ENCODE assay signal across 8 cellular contexts in the genomic region with DNA sequence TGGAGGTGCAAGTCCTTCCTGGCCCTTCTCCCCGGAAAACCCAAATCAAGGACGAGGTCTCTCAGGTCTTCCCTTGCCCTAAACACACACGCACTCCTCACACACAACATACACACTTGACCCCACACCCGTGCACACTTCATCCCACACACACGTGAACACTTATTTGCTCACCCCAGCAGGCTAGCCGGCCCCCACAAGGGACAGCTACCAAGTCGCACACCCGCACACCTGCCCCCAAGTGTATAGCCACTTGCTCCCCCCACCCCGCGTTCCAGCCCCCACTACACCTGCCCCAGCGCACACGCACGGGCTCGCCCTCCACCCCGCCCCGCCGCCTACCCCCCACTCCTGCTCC. TPM values are rescaled to one million over a fixed set of nuclear protein-coding genes. Genes with fewer than 3 reads are reported as not detected.
DNase-seq lines count a peak whose midpoint lies in the region; ATAC-seq and TF ChIP-seq lines count a peak whose summit lies in the region.

No MANE protein-coding gene starts in this region.

- H3K4me2 ChIP-seq in DND-41 (ENCODE audit: insufficient read depth, low read length), result peak overlapping the region; percentile 94
- peak overlapping the region; percentile 98 for H3K4me2 ChIP-seq in osteoblast (ENCODE audit: insufficient read depth, low read length)

- peak overlapping the region; percentile 78 for H3K9ac ChIP-seq in DND-41 (ENCODE audit: low read depth, low read length)

- peak overlapping the region; percentile 41 to 86; a peak in 3 of 4 replicates for H3K4me3 ChIP-seq in DND-41 (ENCODE audit: low read depth in 1 of 2, low read length in 2 of 2)
- H3K4me3 ChIP-seq in fibroblast of mammary gland (ENCODE audit: control insufficient read depth, low read depth, low read length), result peak overlapping the region; percentile 73
- peak overlapping the region; percentile 78 for H3K4me3 ChIP-seq in osteoblast (ENCODE audit: insufficient read depth, low read length)

- H2AFZ ChIP-seq in DND-41 (ENCODE audit: low read depth, low read length) (peak overlapping the region; percentile 92), osteoblast (ENCODE audit: low read length) (peak overlapping the region; percentile 78)

- H3K9me3 ChIP-seq in DND-41 (ENCODE audit: insufficient read depth, low read length, severe bottlenecking) (no peaks in the 10 kb centered on the region), osteoblast (ENCODE audit: low read depth, low read length) (no peaks in the 10 kb centered on the region)

- H3K4me1 ChIP-seq in DND-41 (ENCODE audit: insufficient read depth, low read length) (peaks cover 25% of the 10 kb centered on the region), osteoblast (ENCODE audit: insufficient read depth, low read length) (peaks cover 49% of the 10 kb centered on the region)

- H3K36me3 ChIP-seq in DND-41 (ENCODE audit: insufficient read depth, low read length) (peaks cover 3% of the 10 kb centered on the region; the same call in 1 of the 2 replicates), osteoblast (ENCODE audit: insufficient read depth, low read length) (no peaks in the 10 kb centered on the region)

- H4K20me1 ChIP-seq in DND-41 (ENCODE audit: insufficient read depth, low read length), result peaks cover 12% of the 10 kb centered on the region; the same call in 1 of the 2 replicates
- H4K20me1 ChIP-seq in osteoblast (ENCODE audit: insufficient read depth, low read length), result peaks cover 3% of the 10 kb centered on the region

- peak overlapping the region; percentile 81 for H3K27ac ChIP-seq in DND-41 (ENCODE audit: low read length)
- H3K27ac ChIP-seq in osteoblast (ENCODE audit: low read depth, low read length), result peak overlapping the region; percentile 59

- peaks cover 61% of the 10 kb centered on the region for H3K79me2 ChIP-seq in DND-41 (ENCODE audit: insufficient read depth, low read length)
- H3K79me2 ChIP-seq in osteoblast (ENCODE audit: insufficient read depth, low read length), result peaks cover 42% of the 10 kb centered on the region

- no peaks in the 10 kb centered on the region for H3K27me3 ChIP-seq in DND-41 (ENCODE audit: insufficient read depth, low read length, poor library complexity)
- no peaks in the 10 kb centered on the region for H3K27me3 ChIP-seq in osteoblast (ENCODE audit: insufficient read depth, low read length)

- no peak for TF ChIP-seq CTCF in DND-41 (IDR thresholded peaks at IDR 0.05; ENCODE audit: borderline replicate concordance, extremely low read depth, low read length, poor library complexity, severe bottlenecking)
- TF ChIP-seq CTCF in fibroblast of mammary gland (conservative IDR thresholded peaks at IDR 0.05; ENCODE audit: control insufficient read depth, insufficient read depth, low read depth, low read length), result no peak
- TF ChIP-seq CTCF in osteoblast (IDR thresholded peaks at IDR 0.05; ENCODE audit: extremely low read depth, low read depth, low read length), result no peak

- DNase-seq in DND-41, result peak; percentile 28
- DNase-seq in activated CD4-positive, CD25-positive, alpha-beta regulatory T cell treated with anti-CD3 and anti-CD28 coated beads, Interleukin-2, amount 50 U/mL, for 72 hours, result peak; percentile 36
- no peak for DNase-seq in fibroblast of mammary gland (ENCODE audit: low read depth)
- no peak for DNase-seq in osteoblast (ENCODE audit: insufficient read length, low spot score, missing footprints)
- no peak for DNase-seq in SHP77 treated with DMSO at 0.1 percent for 48 hours (lab: John Stamatoyannopoulos, UW)
- no peak for DNase-seq in NK-92 (lab: John Stamatoyannopoulos, UW; ENCODE audit: unreplicated experiment)
- no peak for DNase-seq in AML-193 (lab: John Stamatoyannopoulos, UW)

- ATAC-seq in DND-41 (ENCODE audit: insufficient read depth, low read depth), result peak; percentile 30
- peak; percentile 4 for ATAC-seq in HG02678 (IDR thresholded peaks at IDR 0.05; ENCODE audit: unreplicated experiment)

RNA-seq across cellular contexts. Expression of a gene that starts 0.4 kb away (rescaled TPM):
- total RNA-seq in osteoblast, result 32.6 and 32.7 TPM in 2 replicates

RNA-seq across cellular contexts. Expression of a gene that starts 8.2 kb away (rescaled TPM):
- 18.0 and 18.1 TPM in 2 replicates for total RNA-seq in osteoblast

Comparison
In these comparisons a context has a peak if more than half of its experiments do, and no peak if none do; other contexts are left out.
1. DNase-seq: peak in DND-41 (single experiment) and activated CD4-positive, CD25-positive, alpha-beta regulatory T cell treated with anti-CD3 and anti-CD28 coated beads, Interleukin-2, amount 50 U/mL, for 72 hours (single experiment); none in fibroblast of mammary gland (single experiment), osteoblast (single experiment), SHP77 treated with DMSO at 0.1 percent for 48 hours (single experiment), NK-92 (single experiment) and AML-193 (0 of 2).
2. Peak in every context shown above with its lines, with median percentiles within 50 percentile points of each other: H3K4me3 ChIP-seq.